ENCODE assay signal across 8 cellular contexts in the genomic region with DNA sequence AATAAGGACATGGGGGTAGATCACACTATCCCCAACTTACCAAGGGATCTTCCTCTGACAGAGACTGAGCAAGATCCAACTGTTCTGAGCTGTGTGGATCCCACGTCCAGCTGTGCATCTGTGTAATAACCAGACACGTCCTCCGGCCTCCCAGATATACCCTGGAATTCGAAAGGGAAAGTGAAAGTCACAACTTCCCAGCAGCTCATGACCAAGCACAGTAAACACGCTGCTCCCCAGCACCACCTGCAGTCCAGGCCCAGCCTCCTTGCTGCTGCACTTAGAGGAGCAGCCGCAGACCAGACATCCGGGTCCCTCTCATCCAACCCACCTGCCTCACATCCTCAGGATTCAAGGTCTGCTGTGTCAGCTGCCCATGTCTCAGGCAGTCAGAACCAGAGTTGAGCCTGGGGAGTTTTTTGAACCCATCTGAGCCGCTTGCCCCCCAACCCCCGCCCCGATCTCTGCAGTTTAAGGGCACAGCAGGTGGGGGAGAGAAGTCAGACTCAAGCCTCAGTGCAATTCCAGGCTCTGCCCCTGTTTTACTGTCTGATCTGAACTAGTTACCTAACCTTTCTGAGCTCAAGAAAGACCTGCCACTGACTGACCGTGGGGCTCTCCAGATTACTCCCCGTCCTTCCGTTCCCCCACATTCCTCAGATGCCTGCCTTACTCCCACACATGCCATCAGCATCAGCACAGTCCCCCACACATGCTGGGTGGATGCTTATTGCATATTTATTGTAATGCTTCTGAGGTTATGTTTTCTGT. TPM values are rescaled to one million over a fixed set of nuclear protein-coding genes. Genes with fewer than 3 reads are reported as not detected.
DNase-seq lines count a peak whose midpoint lies in the region; ATAC-seq and TF ChIP-seq lines count a peak whose summit lies in the region.

A gene with protein sequence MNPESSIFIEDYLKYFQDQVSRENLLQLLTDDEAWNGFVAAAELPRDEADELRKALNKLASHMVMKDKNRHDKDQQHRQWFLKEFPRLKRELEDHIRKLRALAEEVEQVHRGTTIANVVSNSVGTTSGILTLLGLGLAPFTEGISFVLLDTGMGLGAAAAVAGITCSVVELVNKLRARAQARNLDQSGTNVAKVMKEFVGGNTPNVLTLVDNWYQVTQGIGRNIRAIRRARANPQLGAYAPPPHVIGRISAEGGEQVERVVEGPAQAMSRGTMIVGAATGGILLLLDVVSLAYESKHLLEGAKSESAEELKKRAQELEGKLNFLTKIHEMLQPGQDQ (minus strand): TSS at position 127 of the 771 bp plus-strand sequence. CDS start 6,365 bp downstream, outside the sequence.

- TF ChIP-seq CTCF in Peyer's patch (IDR thresholded peaks at IDR 0.05), result peak; percentile 42 to 82 (median 72)

- DNase-seq in DMS53 treated with DMSO at 0.1 percent for 48 hours (lab: John Stamatoyannopoulos, UW; ENCODE audit: unreplicated experiment), result peak; percentile 42
- DNase-seq in Jurkat, Clone E6-1 (ENCODE audit: low read depth, low spot score), result peak; percentile 94
- peak; percentile 89 to 96 (median 93) for DNase-seq in Peyer's patch
- peak; percentile 84 for DNase-seq in activated T-helper 1 cell treated with anti-CD3 and anti-CD28 coated beads, Interleukin-12 subunit alpha, Interleukin-12 subunit beta, Interleukin-2, Interleukin-4 antibody, amounts not matched to agents 30 ng/mL and 10 ng/mL and 1 ng/mL, durations not matched to agents 14 hours and 24 hours and 36 hours (ENCODE audit: low spot score)
- DNase-seq in fibroblast of gingiva (ENCODE audit: low read depth), result peak; percentile 89
- peak; percentile 73 for DNase-seq in naive B cell

- H3K9me3 Mint-ChIP-seq in activated T-helper 1 cell treated with anti-CD3 and anti-CD28 coated beads, Interleukin-12 subunit alpha, Interleukin-12 subunit beta, Interleukin-2, Interleukin-4 antibody, amounts not matched to agents 30 ng/mL and 10 ng/mL and 1 ng/mL, durations not matched to agents 14 hours and 24 hours and 36 hours, result peaks cover 16% of the 10 kb centered on the region
- H3K9me3 Mint-ChIP-seq in naive B cell, result peaks cover 0 to 11% (median 4%) of the 10 kb centered on the region in 7 donors
- H3K9me3 Mint-ChIP-seq in stimulated activated memory B cell treated with anti-CD40 and anti-IgM and Interleukin-4, amounts not matched to agents 10 μg/mL and 1 μg/mL and 100 μg/mL, for 72 hours, result peaks cover 2% of the 10 kb centered on the region

- H3K27ac ChIP-seq in Peyer's patch, result peak within 1 kb of the TSS; percentile 84 to 98 (median 93)

- H3K27me3 Mint-ChIP-seq in activated T-helper 1 cell treated with anti-CD3 and anti-CD28 coated beads, Interleukin-12 subunit alpha, Interleukin-12 subunit beta, Interleukin-2, Interleukin-4 antibody, amounts not matched to agents 30 ng/mL and 10 ng/mL and 1 ng/mL, durations not matched to agents 14 hours and 24 hours and 36 hours (ENCODE audit: insufficient read depth), result no peaks in the 10 kb centered on the region
- H3K27me3 Mint-ChIP-seq in naive B cell, result no peaks in the 10 kb centered on the region
- no peaks in the 10 kb centered on the region for H3K27me3 Mint-ChIP-seq in stimulated activated memory B cell treated with anti-CD40 and anti-IgM and Interleukin-4, amounts not matched to agents 10 μg/mL and 1 μg/mL and 100 μg/mL, for 72 hours

- peak within 1 kb of the TSS; percentile 94 for H3K4me3 ChIP-seq in Jurkat, Clone E6-1 (ENCODE audit: low read length)
- peak within 1 kb of the TSS; percentile 46 to 83 (median 62) for H3K4me3 ChIP-seq in Peyer's patch

- peak within 1 kb of the TSS; percentile 97 for H3K27ac Mint-ChIP-seq in activated T-helper 1 cell treated with anti-CD3 and anti-CD28 coated beads, Interleukin-12 subunit alpha, Interleukin-12 subunit beta, Interleukin-2, Interleukin-4 antibody, amounts not matched to agents 30 ng/mL and 10 ng/mL and 1 ng/mL, durations not matched to agents 14 hours and 24 hours and 36 hours
- H3K27ac Mint-ChIP-seq in naive B cell, result peak within 1 kb of the TSS; percentile 94 to 98 (median 96)
- H3K27ac Mint-ChIP-seq in stimulated activated memory B cell treated with anti-CD40 and anti-IgM and Interleukin-4, amounts not matched to agents 10 μg/mL and 1 μg/mL and 100 μg/mL, for 72 hours, result peak within 1 kb of the TSS; percentile 97

- intact Hi-C loops in activated T-helper 1 cell treated with anti-CD3 and anti-CD28 coated beads, Interleukin-12 subunit alpha, Interleukin-12 subunit beta, Interleukin-2, Interleukin-4 antibody, amounts not matched to agents 30 ng/mL and 10 ng/mL and 1 ng/mL, durations not matched to agents 14 hours and 24 hours and 36 hours (cut with micrococcal nuclease), result loop anchor here (1.0 to 10.0 kb wide), 8 partner anchors 15 to 591 kb away; partner anchors contain the start of genes APOL3, APOL6, EIF3D and FOXRED2

- H3K36me3 ChIP-seq in Peyer's patch, result peaks cover 0 to 4% (median 0%) of the 10 kb centered on the region in 3 donors

- peak within 1 kb of the TSS; percentile 99 for H3K4me3 Mint-ChIP-seq in activated T-helper 1 cell treated with anti-CD3 and anti-CD28 coated beads, Interleukin-12 subunit alpha, Interleukin-12 subunit beta, Interleukin-2, Interleukin-4 antibody, amounts not matched to agents 30 ng/mL and 10 ng/mL and 1 ng/mL, durations not matched to agents 14 hours and 24 hours and 36 hours
- H3K4me3 Mint-ChIP-seq in naive B cell, result peak within 1 kb of the TSS; percentile 91 to 99 (median 98)
- H3K4me3 Mint-ChIP-seq in stimulated activated memory B cell treated with anti-CD40 and anti-IgM and Interleukin-4, amounts not matched to agents 10 μg/mL and 1 μg/mL and 100 μg/mL, for 72 hours, result peak within 1 kb of the TSS; percentile 93

- ATAC-seq in GM21576 (IDR thresholded peaks at IDR 0.05; ENCODE audit: unreplicated experiment) (peak; percentile 84), naive B cell (ENCODE audit: low read depth in 2 of 2) (peak; percentile 99)
- peak; percentile 99 for ATAC-seq in stimulated activated memory B cell treated with anti-CD40 and anti-IgM and Interleukin-4, amounts not matched to agents 10 μg/mL and 1 μg/mL and 100 μg/mL, for 72 hours

- peak; percentile 91 to 92 for TF ChIP-seq POLR2A in Peyer's patch (IDR thresholded peaks at IDR 0.05)

- H3K36me3 Mint-ChIP-seq in activated T-helper 1 cell treated with anti-CD3 and anti-CD28 coated beads, Interleukin-12 subunit alpha, Interleukin-12 subunit beta, Interleukin-2, Interleukin-4 antibody, amounts not matched to agents 30 ng/mL and 10 ng/mL and 1 ng/mL, durations not matched to agents 14 hours and 24 hours and 36 hours (ENCODE audit: low read depth), result peaks cover 35% of the 10 kb centered on the region
- H3K36me3 Mint-ChIP-seq in naive B cell, result peaks cover 5 to 16% of the 10 kb centered on the region in 2 donors
- peaks cover 31% of the 10 kb centered on the region for H3K36me3 Mint-ChIP-seq in stimulated activated memory B cell treated with anti-CD40 and anti-IgM and Interleukin-4, amounts not matched to agents 10 μg/mL and 1 μg/mL and 100 μg/mL, for 72 hours

- peaks cover 54% of the 10 kb centered on the region for H3K4me1 Mint-ChIP-seq in activated T-helper 1 cell treated with anti-CD3 and anti-CD28 coated beads, Interleukin-12 subunit alpha, Interleukin-12 subunit beta, Interleukin-2, Interleukin-4 antibody, amounts not matched to agents 30 ng/mL and 10 ng/mL and 1 ng/mL, durations not matched to agents 14 hours and 24 hours and 36 hours (ENCODE audit: low read depth)
- peaks cover 33 to 55% (median 46%) of the 10 kb centered on the region in 3 donors for H3K4me1 Mint-ChIP-seq in naive B cell
- H3K4me1 Mint-ChIP-seq in stimulated activated memory B cell treated with anti-CD40 and anti-IgM and Interleukin-4, amounts not matched to agents 10 μg/mL and 1 μg/mL and 100 μg/mL, for 72 hours, result peaks cover 54% of the 10 kb centered on the region

- no peaks in the 10 kb centered on the region for H3K9me3 ChIP-seq in Peyer's patch

- H3K4me1 ChIP-seq in Peyer's patch, result peaks cover 0 to 40% (median 14%) of the 10 kb centered on the region in 4 donors

- H3K27me3 ChIP-seq in Peyer's patch, result no peaks in the 10 kb centered on the region

RNA-seq across cellular contexts. Expression of the gene that starts here (rescaled TPM):
- 20.9 TPM for polyA plus RNA-seq in Jurkat, Clone E6-1 (2012; ENCODE audit: insufficient read depth, insufficient read length)
- 10 to 100 TPM; 48.7 to 55.2 (median 52.3) TPM for total RNA-seq in Peyer's patch
- total RNA-seq in activated T-helper 1 cell treated with anti-CD3 and anti-CD28 coated beads, Interleukin-12 subunit alpha, Interleukin-12 subunit beta, Interleukin-2, Interleukin-4 antibody, amounts not matched to agents 30 ng/mL and 10 ng/mL and 1 ng/mL, durations not matched to agents 14 hours and 24 hours and 36 hours, result 54.4 and 62.2 TPM in 2 replicates
- 10 to 100 TPM in 1 of 6 donors, 1 to 10 TPM in 5; 5.9 to 11.8 (median 8.0) TPM for polyA plus RNA-seq in naive B cell (ENCODE audit: low read depth in 6 of 6)

Comparison
In these comparisons a context has a peak if more than half of its experiments do, and no peak if none do; other contexts are left out.
1. Peak in every context shown above with its lines: DNase-seq, ATAC-seq, H3K4me3 ChIP-seq and H3K27ac ChIP-seq.
2. DNase-seq: peak in every context shown above with its lines; median percentile 94 in Jurkat, Clone E6-1; 93 in Peyer's patch; 89 in fibroblast of gingiva; 84 in activated T-helper 1 cell treated with anti-CD3 and anti-CD28 coated beads, Interleukin-12 subunit alpha, Interleukin-12 subunit beta, Interleukin-2, Interleukin-4 antibody, amounts not matched to agents 30 ng/mL and 10 ng/mL and 1 ng/mL, durations not matched to agents 14 hours and 24 hours and 36 hours; 73 in naive B cell; 42 in DMS53 treated with DMSO at 0.1 percent for 48 hours.